ENCODE assay signal across 30 cellular contexts in genomic region chr18:79488311-79489047, GRCh38.
A peak's percentile ranks its signal among the peaks of the same experiment; 100 is the strongest.
DNase-seq lines count a peak whose midpoint lies in the region; ATAC-seq, FAIRE-seq and TF ChIP-seq lines count a peak whose summit lies in the region.
"Had no signal": no experiment of that assay in that cellular context is flagged by ENCODE, and none has a peak within 500 bp of the region (broad histone marks: within the 10 kb centered on the region; RNA-seq: fewer than 3 reads in every experiment).

No MANE protein-coding gene starts in this region.

- in situ Hi-C loops in GM13976 (cut with MboI; ENCODE audit: low sequenced_read_pairs, unreplicated experiment): no loop called here

- H3K9me3 Mint-ChIP-seq in activated CD4-positive, alpha-beta T cell treated with anti-CD3 and anti-CD28 coated beads for 36 hours (ENCODE audit: low read depth): no peaks in the 10 kb centered on the region
- H3K9me3 Mint-ChIP-seq in activated CD4-positive, alpha-beta T cell treated with anti-CD3 and anti-CD28 coated beads, Interleukin-2, amount 10 ng/mL, durations not matched to agents 24 days and 14 days: no peaks in the 10 kb centered on the region
- H3K9me3 Mint-ChIP-seq: activated T-cell treated with anti-CD3 and anti-CD28 coated beads, Interleukin-2, amount 50 U/mL, for 72 hours; CD4-positive, alpha-beta T cell; naive B cell had no signal

- ATAC-seq in activated CD4-positive, alpha-beta T cell treated with anti-CD3 and anti-CD28 coated beads for 36 hours: no peak
- ATAC-seq: activated T-cell treated with anti-CD3 and anti-CD28 coated beads, Interleukin-2, amount 50 U/mL, for 72 hours; foreskin keratinocyte; left colon had no signal

- H3K4me1 Mint-ChIP-seq in activated CD4-positive, alpha-beta T cell treated with anti-CD3 and anti-CD28 coated beads for 36 hours: peaks cover 16% of the 10 kb centered on the region
- peaks cover 9% of the 10 kb centered on the region for H3K4me1 Mint-ChIP-seq in activated CD4-positive, alpha-beta T cell treated with anti-CD3 and anti-CD28 coated beads, Interleukin-2, amount 10 ng/mL, durations not matched to agents 24 days and 14 days

- no peak overlapping the region for H3K27ac Mint-ChIP-seq in activated CD4-positive, alpha-beta T cell treated with anti-CD3 and anti-CD28 coated beads for 36 hours
- H3K27ac Mint-ChIP-seq in activated CD4-positive, alpha-beta T cell treated with anti-CD3 and anti-CD28 coated beads, Interleukin-2, amount 10 ng/mL, durations not matched to agents 24 days and 14 days: no peak overlapping the region
- H3K27ac Mint-ChIP-seq: activated T-cell treated with anti-CD3 and anti-CD28 coated beads, Interleukin-2, amount 50 U/mL, for 72 hours had no signal

- H3K27ac ChIP-seq in Peyer's patch (no peak overlapping the region), kidney (ENCODE audit: low read depth in 2 of 2, low read length in 2 of 2) (no peak overlapping the region)
- H3K27ac ChIP-seq: 22Rv1, breast epithelium, coronary artery, esophagus muscularis mucosa, foreskin keratinocyte, sigmoid colon, thoracic aorta, vagina had no signal

- H3K27me3 Mint-ChIP-seq in activated CD4-positive, alpha-beta T cell treated with anti-CD3 and anti-CD28 coated beads for 36 hours: no peaks in the 10 kb centered on the region
- H3K27me3 Mint-ChIP-seq in activated CD4-positive, alpha-beta T cell treated with anti-CD3 and anti-CD28 coated beads, Interleukin-2, amount 10 ng/mL, durations not matched to agents 24 days and 14 days: no peaks in the 10 kb centered on the region
- H3K27me3 Mint-ChIP-seq: CD4-positive, alpha-beta T cell; naive B cell had no signal

- no peak for TF ChIP-seq POLR2A in Peyer's patch (IDR thresholded peaks at IDR 0.05)

- POLR2A ChIA-PET in activated CD4-positive, alpha-beta T cell treated with anti-CD3 and anti-CD28 coated beads for 36 hours (lab: Charles Lee): no interaction called here

- CTCF ChIA-PET in activated CD4-positive, alpha-beta T cell treated with anti-CD3 and anti-CD28 coated beads for 36 hours (lab: Charles Lee): interaction anchor here (0.7 to 1.0 kb wide), 2 partner anchors 28 to 208 kb away, joined by 3 read pairs; no protein-coding TSS in a partner anchor

- H3K9ac ChIP-seq in kidney (ENCODE audit: low read length in 2 of 2): no peak overlapping the region

- H3K36me3 ChIP-seq in Peyer's patch: peaks cover 0 to 17% (median 0%) of the 10 kb centered on the region in 3 donors
- no peaks in the 10 kb centered on the region for H3K36me3 ChIP-seq in kidney (ENCODE audit: control insufficient read depth in 1 of 2, insufficient read depth in 2 of 2, low read length in 2 of 2)
- H3K36me3 ChIP-seq: breast epithelium had no signal

- no peak for TF ChIP-seq CTCF in Peyer's patch (IDR thresholded peaks at IDR 0.05)
- TF ChIP-seq CTCF in kidney (IDR thresholded peaks at IDR 0.05; ENCODE audit: borderline replicate concordance, extremely low read depth, insufficient read depth): no peak
- no peak for TF ChIP-seq CTCF in GM13976 (IDR thresholded peaks at IDR 0.05; ENCODE audit: borderline replicate concordance, control extremely low read depth, extremely low read depth, insufficient read depth, missing control alignments)

- no peaks in the 10 kb centered on the region for H3K27me3 ChIP-seq in Peyer's patch
- H3K27me3 ChIP-seq: breast epithelium, esophagus muscularis mucosa, foreskin keratinocyte, sigmoid colon, vagina had no signal

- no peak for FAIRE-seq in kidney (lab: Jason Lieb, UNC)
- FAIRE-seq: GM12892 had no signal

- peak; percentile 3 for DNase-seq in activated CD4-positive, alpha-beta T cell treated with anti-CD3 and anti-CD28 coated beads for 36 hours
- DNase-seq in activated CD4-positive, alpha-beta T cell treated with anti-CD3 and anti-CD28 coated beads, Interleukin-2, amount 10 ng/mL, durations not matched to agents 24 days and 14 days: no peak
- DNase-seq in Peyer's patch: peak in 2 of 3 donors; percentile 32 to 39
- DNase-seq in kidney: peak; percentile 65
- peak; percentile 72 for DNase-seq in posterior vena cava (ENCODE audit: low spot score)
- no peak for DNase-seq in AG08395 (ENCODE audit: low spot score)
- no peak for DNase-seq in GM13976 (ENCODE audit: low spot score)
- DNase-seq in DMS 273 (lab: John Stamatoyannopoulos, UW; ENCODE audit: unreplicated experiment): no peak
- DNase-seq: activated CD4-positive, alpha-beta T cell treated with anti-CD3 and anti-CD28 coated beads for 4 hours; activated naive CD4-positive, alpha-beta T cell; activated T-cell treated with anti-CD3 and anti-CD28 coated beads, Interleukin-2, amount 50 U/mL, for 72 hours; amniotic stem cell; foreskin keratinocyte; MV-4-11; naive B cell; NCI-H146; NCI-H446 treated with DMSO at 0.1 percent for 48 hours; NCI-H82; OCI-M1; stimulated activated naive CD4-positive, alpha-beta T cell treated with Interleukin-2 at 50 U/mL for 16 hours had no signal

- H3K4me3 Mint-ChIP-seq in activated CD4-positive, alpha-beta T cell treated with anti-CD3 and anti-CD28 coated beads for 36 hours: no peak overlapping the region
- no peak overlapping the region for H3K4me3 Mint-ChIP-seq in activated CD4-positive, alpha-beta T cell treated with anti-CD3 and anti-CD28 coated beads, Interleukin-2, amount 10 ng/mL, durations not matched to agents 24 days and 14 days
- H3K4me3 Mint-ChIP-seq: activated T-cell treated with anti-CD3 and anti-CD28 coated beads, Interleukin-2, amount 50 U/mL, for 72 hours; CD4-positive, alpha-beta T cell; naive B cell had no signal

- no peaks in the 10 kb centered on the region for H3K9me3 ChIP-seq in Peyer's patch
- H3K9me3 ChIP-seq in kidney (ENCODE audit: control insufficient read depth in 1 of 2, low read length in 2 of 2): no peaks in the 10 kb centered on the region
- H3K9me3 ChIP-seq: breast epithelium, esophagus muscularis mucosa, sigmoid colon, thoracic aorta, vagina had no signal

- peaks cover 30% of the 10 kb centered on the region for H3K36me3 Mint-ChIP-seq in activated CD4-positive, alpha-beta T cell treated with anti-CD3 and anti-CD28 coated beads for 36 hours (ENCODE audit: low read depth)
- H3K36me3 Mint-ChIP-seq in activated CD4-positive, alpha-beta T cell treated with anti-CD3 and anti-CD28 coated beads, Interleukin-2, amount 10 ng/mL, durations not matched to agents 24 days and 14 days (ENCODE audit: low read depth): peaks cover 27% of the 10 kb centered on the region

- intact Hi-C loops in activated CD4-positive, alpha-beta T cell treated with anti-CD3 and anti-CD28 coated beads for 36 hours (cut with DNase I, micrococcal nuclease): no loop called here
- intact Hi-C loops in activated CD4-positive, alpha-beta T cell treated with anti-CD3 and anti-CD28 coated beads, Interleukin-2, amount 10 ng/mL, durations not matched to agents 24 days and 14 days (cut with micrococcal nuclease): no loop called here
- intact Hi-C loops in kidney (cut with DNase I) (no loop called here), posterior vena cava (cut with DNase I) (no loop called here)

- H3K4me3 ChIP-seq in Peyer's patch: no peak overlapping the region
- H3K4me3 ChIP-seq in kidney (ENCODE audit: low read length in 2 of 2): no peak overlapping the region
- H3K4me3 ChIP-seq: breast epithelium, coronary artery, esophagus muscularis mucosa, sigmoid colon, thoracic aorta, vagina had no signal

- H3K4me1 ChIP-seq in Peyer's patch (no peaks in the 10 kb centered on the region), kidney (ENCODE audit: control insufficient read depth in 1 of 2, insufficient read depth in 1 of 2, low read depth in 1 of 2, low read length in 2 of 2) (no peaks in the 10 kb centered on the region)
- H3K4me1 ChIP-seq: breast epithelium, foreskin keratinocyte had no signal

Comparison
In these comparisons a context has a peak if more than half of its experiments do, and no peak if none do; other contexts are left out.
1. DNase-seq: peak in activated CD4-positive, alpha-beta T cell treated with anti-CD3 and anti-CD28 coated beads for 36 hours (single experiment), Peyer's patch (2 of 3), kidney (single experiment) and posterior vena cava (single experiment); none in activated CD4-positive, alpha-beta T cell treated with anti-CD3 and anti-CD28 coated beads, Interleukin-2, amount 10 ng/mL, durations not matched to agents 24 days and 14 days (single experiment), AG08395 (single experiment), GM13976 (single experiment) and DMS 273 (single experiment).